Comparison of ENCODE assay signal across 17 cellular contexts in the genomic region with DNA sequence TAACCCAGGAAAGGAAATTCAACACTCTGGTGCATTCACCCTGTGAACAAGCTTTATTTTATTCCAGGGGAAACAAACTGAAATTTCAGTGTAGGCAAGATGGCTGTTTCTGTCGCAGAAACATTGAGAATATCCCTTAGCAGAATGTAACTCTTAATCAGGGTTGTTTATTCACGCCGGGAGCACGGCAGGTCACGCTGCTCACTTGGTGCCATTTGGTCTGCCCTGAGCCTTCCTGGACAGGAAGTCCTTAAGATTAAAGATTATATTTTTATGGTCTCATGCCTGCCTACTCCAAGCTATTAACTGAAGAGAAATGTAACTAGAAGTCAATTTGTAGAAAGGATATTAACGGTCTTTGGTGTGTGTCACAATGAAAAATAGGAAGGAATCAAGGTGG.
DNase-seq lines count a peak whose midpoint lies in the region; ATAC-seq, FAIRE-seq and TF ChIP-seq lines count a peak whose summit lies in the region.
"Had no signal": no experiment of that assay in that cellular context is flagged by ENCODE, and none has a peak within 500 bp of the region (broad histone marks: within the 10 kb centered on the region; RNA-seq: fewer than 3 reads in every experiment).

No MANE protein-coding gene starts in this region.

- no peaks in the 10 kb centered on the region for H3K36me3 ChIP-seq in liver (ENCODE audit: control insufficient read depth in 4 of 4, insufficient read depth in 3 of 4, low read depth in 1 of 4, low read length in 3 of 4)
- no peaks in the 10 kb centered on the region for H3K36me3 ChIP-seq in HepG2 (replicated peaks in 1 of 2; ENCODE audit: control insufficient read depth in 1 of 2, insufficient read depth in 2 of 2, low read length in 2 of 2)
- no peaks in the 10 kb centered on the region for H3K36me3 ChIP-seq in neuronal stem cell (replicated peaks in 1 of 2; ENCODE audit: control insufficient read depth in 2 of 2, insufficient read depth in 2 of 2, low read length in 2 of 2)
- H3K36me3 ChIP-seq: prostate gland, SJSA1 had no signal

- no peak overlapping the region for H2AK5ac ChIP-seq in neuronal stem cell (ENCODE audit: low read depth, low read length)

- H3K27ac ChIP-seq in liver (ENCODE audit: low read depth in 1 of 2, low read length in 2 of 2): no peak overlapping the region
- no peak overlapping the region for H3K27ac ChIP-seq in HepG2 (ENCODE audit: extremely low read length, insufficient read depth, low read length)
- H3K27ac ChIP-seq in right cardiac atrium (ENCODE audit: low read length): peak overlapping the region; percentile 48
- H3K27ac ChIP-seq in neuronal stem cell (replicated peaks; ENCODE audit: low read length): peak overlapping the region; percentile 80
- H3K27ac ChIP-seq: prostate gland, SJSA1 had no signal

- POLR2A ChIA-PET in HepG2 (lab: Yijun Ruan, JAX): no interaction called here

- peak overlapping the region; percentile 88 for H3K18ac ChIP-seq in neuronal stem cell (ENCODE audit: low read length)

- no peak overlapping the region for H3K4me3 ChIP-seq in liver (ENCODE audit: low read depth in 1 of 3, low read length in 3 of 3)
- no peak overlapping the region for H3K4me3 ChIP-seq in HepG2 (replicated peaks in 1 of 3; ENCODE audit: insufficient read depth in 1 of 3, low read depth in 2 of 3, low read length in 3 of 3)
- H3K4me3 ChIP-seq in right cardiac atrium (ENCODE audit: low read length): no peak overlapping the region
- no peak overlapping the region for H3K4me3 ChIP-seq in neuronal stem cell (ENCODE audit: low read length in 2 of 2)
- H3K4me3 ChIP-seq: prostate gland, SJSA1 had no signal

- no peaks in the 10 kb centered on the region for H3K9me3 ChIP-seq in liver (ENCODE audit: control insufficient read depth in 4 of 4, low read length in 3 of 4)
- H3K9me3 ChIP-seq in HepG2 (ENCODE audit: low read length): no peaks in the 10 kb centered on the region
- no peaks in the 10 kb centered on the region for H3K9me3 ChIP-seq in right cardiac atrium (ENCODE audit: control insufficient read depth, low read length)
- H3K9me3 ChIP-seq in neuronal stem cell (replicated peaks in 1 of 2; ENCODE audit: control insufficient read depth in 2 of 2, insufficient read depth in 1 of 2, low read depth in 1 of 2, low read length in 2 of 2): peaks cover 0 to 5% of the 10 kb centered on the region in 2 donors
- H3K9me3 ChIP-seq: prostate gland, SJSA1 had no signal

- no peak overlapping the region for H3K4ac ChIP-seq in neuronal stem cell (ENCODE audit: low read length)

- no peaks in the 10 kb centered on the region for H3K79me1 ChIP-seq in neuronal stem cell (ENCODE audit: low read depth, low read length)

- no peak overlapping the region for H2AFZ ChIP-seq in HepG2 (ENCODE audit: low read length)
- H2AFZ ChIP-seq in neuronal stem cell (ENCODE audit: low read length): peak overlapping the region; percentile 5

- no peak overlapping the region for H3K23ac ChIP-seq in neuronal stem cell (ENCODE audit: low read depth, low read length, poor library complexity)

- no peak overlapping the region for H2BK12ac ChIP-seq in neuronal stem cell (ENCODE audit: low read length)

- H4K8ac ChIP-seq in neuronal stem cell (ENCODE audit: low read depth, low read length): no peak overlapping the region

- no peak overlapping the region for H3K14ac ChIP-seq in neuronal stem cell (ENCODE audit: low read length)

- H4K91ac ChIP-seq in neuronal stem cell (ENCODE audit: low read depth, low read length, poor library complexity): no peak overlapping the region

- H3K9ac ChIP-seq in liver (ENCODE audit: low read depth in 1 of 2, low read length in 2 of 2) (no peak overlapping the region), HepG2 (ENCODE audit: insufficient read depth, low read depth, low read length) (no peak overlapping the region), neuronal stem cell (ENCODE audit: low read depth, low read length, poor library complexity) (no peak overlapping the region)

- H3K27me3 ChIP-seq in liver (ENCODE audit: control insufficient read depth in 4 of 4, insufficient read depth in 4 of 4, low read length in 3 of 4) (no peaks in the 10 kb centered on the region), HepG2 (ENCODE audit: control insufficient read depth in 1 of 2, insufficient read depth in 2 of 2, low read length in 2 of 2) (no peaks in the 10 kb centered on the region), right cardiac atrium (ENCODE audit: control insufficient read depth, insufficient read depth) (no peaks in the 10 kb centered on the region), neuronal stem cell (ENCODE audit: control insufficient read depth in 3 of 3, insufficient read depth in 3 of 3, low read depth in 1 of 3, low read length in 3 of 3) (no peaks in the 10 kb centered on the region)
- H3K27me3 ChIP-seq: SJSA1 had no signal

- H3K4me1 ChIP-seq in liver (ENCODE audit: control insufficient read depth in 4 of 4, insufficient read depth in 4 of 4, low read length in 3 of 4) (no peaks in the 10 kb centered on the region), HepG2 (ENCODE audit: insufficient read depth, low read length) (peaks cover 14% of the 10 kb centered on the region), right cardiac atrium (ENCODE audit: control insufficient read depth, insufficient read depth, low read length) (peaks cover 5% of the 10 kb centered on the region), neuronal stem cell (ENCODE audit: control insufficient read depth in 2 of 2, insufficient read depth in 1 of 2, low read depth in 1 of 2, low read length in 2 of 2) (peaks cover 12 to 44% of the 10 kb centered on the region in 2 donors)
- H3K4me1 ChIP-seq: prostate gland, SJSA1 had no signal

- ATAC-seq in HepG2 (no peak), right cardiac atrium (peak; percentile 78 to 92), HG03565 (IDR thresholded peaks at IDR 0.05; ENCODE audit: unreplicated experiment) (no peak), GM21825 (IDR thresholded peaks at IDR 0.05; ENCODE audit: unreplicated experiment) (no peak)

- BruUV-seq in HepG2 (replicated peaks; lab: Mats Ljungman, UMichigan): no TSS peak

- no peak overlapping the region for H2BK15ac ChIP-seq in neuronal stem cell (ENCODE audit: low read length)

- TF ChIP-seq RAD21 in liver (IDR thresholded peaks at IDR 0.05): peak in 1 of 2 donors; percentile 18
- TF ChIP-seq RAD21 in HepG2 (CRISPR knock-in tag; IDR thresholded peaks at IDR 0.05): no peak

- H2BK120ac ChIP-seq in neuronal stem cell (ENCODE audit: low read depth, low read length): no peak overlapping the region

- CTCF ChIA-PET in HepG2 (lab: Yijun Ruan, JAX; ENCODE audit: low intra/inter-chr PET ratio, low total read pairs): no interaction called here

- no peak for FAIRE-seq in HepG2 (lab: Jason Lieb, UNC)
- FAIRE-seq: G401.6, GM12891 had no signal

- TF ChIP-seq POLR2A in HepG2 (IDR thresholded peaks at IDR 0.05; ENCODE audit: insufficient read depth in 1 of 2, low read depth in 2 of 2, low read length in 2 of 2): no peak

- H2BK5ac ChIP-seq in neuronal stem cell (ENCODE audit: low read length): no peak overlapping the region

- no peak for DNase-seq in HepG2 (ENCODE audit: low spot score)
- peak; percentile 31 to 70 (median 65) for DNase-seq in right cardiac atrium
- DNase-seq in neuronal stem cell (ENCODE audit: low spot score): no peak
- DNase-seq in C1 segment of cervical spinal cord (lab: John Stamatoyannopoulos, UW): no peak
- no peak for DNase-seq in occipital lobe (lab: John Stamatoyannopoulos, UW)
- DNase-seq: activated CD4-positive, alpha-beta T cell treated with anti-CD3 and anti-CD28 coated beads for 4 hours; activated CD8-positive, alpha-beta memory T cell treated with anti-CD3 and anti-CD28 coated beads, Interleukin-2, amount 50 U/mL, for 4 hours; activated naive CD4-positive, alpha-beta T cell treated with anti-CD3 and anti-CD28 coated beads for 36 hours; Caco-2; kidney glomerular epithelial cell had no signal

- intact Hi-C loops in HepG2 (cut with micrococcal nuclease; ENCODE audit: unreplicated experiment): no loop called here
- intact Hi-C loops in right cardiac atrium (cut with DNase I): no loop called here

- TF ChIP-seq CTCF in liver (IDR thresholded peaks at IDR 0.05; ENCODE audit: low read depth, low read length, missing input control) (no peak), HepG2 (CRISPR knock-in tag; IDR thresholded peaks at IDR 0.05) (no peak)

- H3K79me2 ChIP-seq in HepG2 (ENCODE audit: insufficient read depth, low read length): no peaks in the 10 kb centered on the region

- 17% methylated on average over 6 of the region's 6 CpGs for WGBS in liver
- WGBS in HepG2 (ENCODE audit: low lambda C conversion rate): 61% methylated on average over 6 of the region's 6 CpGs
- whole genome bisulfite sequencing in right cardiac atrium: 19% methylated on average over 6 of the region's 6 CpGs
- no CpG with 5 or more reads among the region's 6 CpGs for WGBS in neuronal stem cell (ENCODE audit: extremely low coverage in 2 of 2, insufficient read length in 2 of 2, insufficient replicate concordance in 1 of 2), 2 donors

- H3K4me2 ChIP-seq in HepG2 (ENCODE audit: low read depth, low read length) (no peak overlapping the region), neuronal stem cell (ENCODE audit: insufficient read depth, low read length, poor library complexity, severe bottlenecking) (peak overlapping the region; percentile 35)

- no peaks in the 10 kb centered on the region for H4K20me1 ChIP-seq in HepG2 (ENCODE audit: insufficient read depth, low read length)

- in situ Hi-C loops in HepG2 (cut with HindIII; ENCODE audit: extremely low pct_ligation_motif_present, low pct_unique_long_range_greater_than_20kb): no loop called here

- TF ChIP-seq EP300 in HepG2 (IDR thresholded peaks at IDR 0.05; ENCODE audit: low read depth in 2 of 2, low read length in 2 of 2) (no peak), HepG2 (CRISPR knock-in tag; IDR thresholded peaks at IDR 0.05; ENCODE audit: borderline replicate concordance) (no peak)

TF ChIP-seq in liver, 16 proteins besides CTCF, POLR2A, EP300 and RAD21:
- TF ChIP-seq YY1 (IDR thresholded peaks at IDR 0.05): peak; percentile 33
- no peak for TF ChIP-seq FOXA1 (IDR thresholded peaks at IDR 0.05)
- peak; percentile 17 for TF ChIP-seq SP1 (IDR thresholded peaks at IDR 0.05)
- TF ChIP-seq EGR1 (IDR thresholded peaks at IDR 0.05; ENCODE audit: low read depth in 2 of 2): no peak
- no peak for TF ChIP-seq NR2F2 (IDR thresholded peaks at IDR 0.05)
- TF ChIP-seq RXRA (IDR thresholded peaks at IDR 0.05): peak; percentile 20 to 23

TF ChIP-seq in HepG2, 621 proteins besides CTCF, POLR2A, EP300 and RAD21 (continues in another document):
- TF ChIP-seq SRSF1 (optimal IDR thresholded peaks at IDR 0.05; ENCODE audit: low read depth, low read length) (no peak), KDM1A (CRISPR knock-in tag; IDR thresholded peaks at IDR 0.05) (no peak), FIP1L1 (IDR thresholded peaks at IDR 0.05; ENCODE audit: borderline replicate concordance, insufficient read depth, low read depth, low read length) (no peak), YY1 (IDR thresholded peaks at IDR 0.05; ENCODE audit: insufficient read depth, insufficient replicate concordance, low read depth, low read length) (no peak), HIVEP1 (CRISPR knock-in tag; IDR thresholded peaks at IDR 0.05) (no peak), ZNF333 (CRISPR knock-in tag; IDR thresholded peaks at IDR 0.05; ENCODE audit: borderline replicate concordance) (no peak), SOX13 (IDR thresholded peaks at IDR 0.05) (no peak), SOX13 (CRISPR knock-in tag; conservative IDR thresholded peaks at IDR 0.05 in 1 of 2, IDR thresholded peaks at IDR 0.05 in 1 of 2) (no peak)

Comparison
In these comparisons a context has a peak if more than half of its experiments do, and no peak if none do; other contexts are left out.
1. H3K27ac ChIP-seq: peak in right cardiac atrium (single experiment) and neuronal stem cell (single experiment); none in liver (0 of 2) and HepG2 (single experiment).
2. ATAC-seq: peak in right cardiac atrium (2 of 2); none in HepG2 (single experiment), HG03565 (single experiment) and GM21825 (single experiment).
3. DNase-seq: peak in right cardiac atrium (3 of 3); none in HepG2 (single experiment), neuronal stem cell (single experiment), C1 segment of cervical spinal cord (0 of 14) and occipital lobe (single experiment).